Comparison of ENCODE assay signal across 12 cellular contexts in the genomic region with DNA sequence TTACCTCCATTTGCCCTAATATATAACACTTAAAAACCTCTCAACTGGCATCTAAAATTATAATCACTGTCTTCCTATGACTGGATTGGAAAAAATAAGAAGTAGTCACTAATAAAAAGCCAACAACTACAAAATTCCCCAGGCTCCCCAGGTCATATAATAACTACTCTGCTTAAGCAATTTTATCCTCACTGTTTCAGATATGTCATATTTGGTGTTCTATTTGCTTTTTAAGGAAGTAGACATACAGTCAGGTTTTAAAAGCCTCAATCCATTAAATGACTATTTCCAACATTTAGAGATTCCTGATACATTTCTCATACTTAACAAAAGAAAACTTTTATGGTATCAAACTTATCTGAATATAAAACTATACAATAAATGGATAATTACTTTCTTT. TPM values are rescaled to one million over a fixed set of nuclear protein-coding genes. Genes with fewer than 3 reads are reported as not detected.
DNase-seq lines count a peak whose midpoint lies in the region; ATAC-seq and TF ChIP-seq lines count a peak whose summit lies in the region.
"Had no signal": no experiment of that assay in that cellular context is flagged by ENCODE, and none has a peak within 500 bp of the region (broad histone marks: within the 10 kb centered on the region; RNA-seq: fewer than 3 reads in every experiment).

No MANE protein-coding gene starts in this region.

- H3K27ac Mint-ChIP-seq in activated T-cell treated with anti-CD3 and anti-CD28 coated beads, Interleukin-2, amount 50 U/mL, for 24 hours = peak overlapping the region; percentile 79
- H3K27ac Mint-ChIP-seq in brain = peak overlapping the region; percentile 27 to 97 (median 58)

- H3K9me3 ChIP-seq in psoas muscle = no peaks in the 10 kb centered on the region

- peaks cover 69% of the 10 kb centered on the region for H3K36me3 Mint-ChIP-seq in activated T-cell treated with anti-CD3 and anti-CD28 coated beads, Interleukin-2, amount 50 U/mL, for 24 hours (ENCODE audit: low read depth)
- peaks cover 27% of the 10 kb centered on the region for H3K36me3 Mint-ChIP-seq in brain

- H3K4me1 Mint-ChIP-seq in activated T-cell treated with anti-CD3 and anti-CD28 coated beads, Interleukin-2, amount 50 U/mL, for 24 hours (ENCODE audit: low read depth) = peaks cover 58% of the 10 kb centered on the region
- H3K4me1 Mint-ChIP-seq in brain = peaks cover 54% of the 10 kb centered on the region

- peaks cover 0 to 18% of the 10 kb centered on the region in 2 donors for H3K36me3 ChIP-seq in psoas muscle (ENCODE audit: insufficient read depth in 1 of 2, low read depth in 1 of 2)

- no peaks in the 10 kb centered on the region for H3K27me3 ChIP-seq in psoas muscle (ENCODE audit: insufficient read depth in 3 of 3, low read length in 2 of 3)

- DNase-seq in activated T-cell treated with anti-CD3 and anti-CD28 coated beads, Interleukin-2, amount 50 U/mL, for 24 hours = no peak
- no peak for DNase-seq in activated T-cell treated with anti-CD3 and anti-CD28 coated beads, Interleukin-2, amount 50 U/mL, for 1 hour
- DNase-seq in NB4 (ENCODE audit: low read depth) (peak; percentile 56), psoas muscle (no peak), NCI-H1930 (lab: John Stamatoyannopoulos, UW) (no peak)
- DNase-seq: activated CD4-positive, alpha-beta T cell treated with anti-CD3 and anti-CD28 coated beads for 1 hour; H7; NCI-H524 treated with DMSO at 0.1 percent for 48 hours had no signal

- peak overlapping the region; percentile 93 for H3K4me3 ChIP-seq in NB4 (ENCODE audit: low read depth, low read length)
- H3K4me3 ChIP-seq in psoas muscle = peak overlapping the region; percentile 8

- H3K4me3 Mint-ChIP-seq in activated T-cell treated with anti-CD3 and anti-CD28 coated beads, Interleukin-2, amount 50 U/mL, for 24 hours = peak overlapping the region; percentile 96
- H3K4me3 Mint-ChIP-seq in brain = peak overlapping the region; percentile 90 to 99 (median 98)

- H3K27ac ChIP-seq in psoas muscle = peak overlapping the region; percentile 31

- H3K9me3 Mint-ChIP-seq in activated T-cell treated with anti-CD3 and anti-CD28 coated beads, Interleukin-2, amount 50 U/mL, for 24 hours = no peaks in the 10 kb centered on the region
- H3K9me3 Mint-ChIP-seq in brain = peaks cover 0 to 3% (median 0%) of the 10 kb centered on the region in 5 experiments

- ATAC-seq in psoas muscle (no peak), HG03045 (IDR thresholded peaks at IDR 0.05; ENCODE audit: unreplicated experiment) (no peak), HG02610 (IDR thresholded peaks at IDR 0.05; ENCODE audit: unreplicated experiment) (no peak)
- ATAC-seq: sciatic nerve had no signal

- intact Hi-C loops in psoas muscle (cut with DNase I) = loop anchor here in 1 of 2 donors (5.0 kb wide), 2 partner anchors 42 to 258 kb away; a partner anchor contains a TSS

- H3K27me3 Mint-ChIP-seq in activated T-cell treated with anti-CD3 and anti-CD28 coated beads, Interleukin-2, amount 50 U/mL, for 24 hours = no peaks in the 10 kb centered on the region
- H3K27me3 Mint-ChIP-seq in brain = peaks cover 9% of the 10 kb centered on the region

- TF ChIP-seq POLR2A in NB4 (IDR thresholded peaks at IDR 0.05; ENCODE audit: extremely low read depth, insufficient read length) = no peak

- peaks cover 34% of the 10 kb centered on the region for H3K4me1 ChIP-seq in psoas muscle

- TF ChIP-seq CTCF in NB4 (IDR thresholded peaks at IDR 0.05; ENCODE audit: low read depth, low read length) (no peak), brain (conservative IDR thresholded peaks at IDR 0.05) (no peak), psoas muscle (IDR thresholded peaks at IDR 0.05) (no peak)

RNA-seq across cellular contexts. Expression of a gene that starts 2.4 kb away (rescaled TPM):
- 302 TPM for polyA plus RNA-seq in brain (ENCODE audit: insufficient read depth, low read depth, low replicate concordance)
- total RNA-seq in psoas muscle = 100 to 1,000 TPM; 121 to 155 (median 127) TPM
- polyA plus RNA-seq in psoas muscle = 100 to 1,000 TPM in 1 of 3 donors, 10 to 100 TPM in 2; 37.1 to 129 (median 66.5) TPM

RNA-seq across cellular contexts. Expression of a gene that starts 39.9 kb away (rescaled TPM):
- polyA plus RNA-seq in brain (ENCODE audit: insufficient read depth, low read depth, low replicate concordance) (13.5 TPM), psoas muscle (10 to 100 TPM in 2 of 3 donors, 1 to 10 TPM in 1; 8.8 to 25.5 (median 18.8) TPM)
- 10 to 100 TPM; 14.1 to 27.2 (median 21.8) TPM for total RNA-seq in psoas muscle

RNA-seq across cellular contexts. Expression of a gene that starts 49.0 kb away (rescaled TPM):
- polyA plus RNA-seq in brain (ENCODE audit: insufficient read depth, low read depth, low replicate concordance) (3,075 TPM), psoas muscle (1,000 to 10,000 TPM; 1,071 to 3,448 (median 1,168) TPM)
- total RNA-seq in psoas muscle = 100 to 1,000 TPM; 251 to 725 (median 513) TPM
